29 cellular contexts compared by ENCODE assay signal in the genomic region with DNA sequence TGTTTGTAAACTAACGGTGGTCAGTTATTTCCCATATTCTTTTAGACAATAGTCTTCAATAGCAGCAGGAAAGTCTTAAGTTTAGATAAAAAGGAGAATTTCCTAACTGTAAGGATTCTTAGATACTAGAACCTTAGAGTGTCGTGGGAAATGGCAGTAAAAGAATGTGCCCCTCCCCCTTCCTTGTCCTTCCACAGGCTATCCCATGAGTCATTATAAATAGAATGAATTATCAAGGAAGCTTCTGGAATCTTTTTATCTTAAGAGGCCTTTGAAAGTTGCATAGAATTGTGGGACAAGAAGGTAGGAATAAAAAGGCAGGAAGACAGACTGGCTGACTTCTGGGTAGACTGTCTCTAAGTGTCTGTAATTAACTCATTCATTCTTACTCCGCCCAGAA.
DNase-seq lines count a peak whose midpoint lies in the region; TF ChIP-seq lines count a peak whose summit lies in the region.
"Had no signal": no experiment of that assay in that cellular context is flagged by ENCODE, and none has a peak within 500 bp of the region (broad histone marks: within the 10 kb centered on the region; RNA-seq: fewer than 3 reads in every experiment).

No MANE protein-coding gene starts in this region.

- no peaks in the 10 kb centered on the region for H3K36me3 Mint-ChIP-seq in activated T-helper 2 cell treated with anti-CD3 and anti-CD28 coated beads, Interferon-gamma antibody, Interleukin-2, Interleukin-4, amounts not matched to agents 10 μg/mL and 5 μg/mL and 100 μg/mL, durations not matched to agents 14 hours and 24 hours and 36 hours (ENCODE audit: low read depth)
- H3K36me3 Mint-ChIP-seq: activated naive CD4-positive, alpha-beta T cell treated with anti-CD3 and anti-CD28 coated beads, Interleukin-2, amount 10 ng/mL, durations not matched to agents 7 days and 5 days had no signal

- no peaks in the 10 kb centered on the region for H3K36me3 ChIP-seq in osteoblast (ENCODE audit: insufficient read depth, low read length)
- H3K36me3 ChIP-seq in stomach: no peaks in the 10 kb centered on the region
- H3K36me3 ChIP-seq: BLaER1, lower lobe of right lung, tibial nerve had no signal

- no peaks in the 10 kb centered on the region for H3K4me1 Mint-ChIP-seq in activated T-helper 2 cell treated with anti-CD3 and anti-CD28 coated beads, Interferon-gamma antibody, Interleukin-2, Interleukin-4, amounts not matched to agents 10 μg/mL and 5 μg/mL and 100 μg/mL, durations not matched to agents 14 hours and 24 hours and 36 hours (ENCODE audit: low read depth)
- H3K4me1 Mint-ChIP-seq: activated B cell treated with CpG ODN at 0.5 μM for 24 hours; activated naive CD4-positive, alpha-beta T cell treated with anti-CD3 and anti-CD28 coated beads, Interleukin-2, amount 10 ng/mL, durations not matched to agents 7 days and 5 days had no signal

- H3K9me3 Mint-ChIP-seq in activated T-helper 2 cell treated with anti-CD3 and anti-CD28 coated beads, Interferon-gamma antibody, Interleukin-2, Interleukin-4, amounts not matched to agents 10 μg/mL and 5 μg/mL and 100 μg/mL, durations not matched to agents 14 hours and 24 hours and 36 hours: no peaks in the 10 kb centered on the region
- H3K9me3 Mint-ChIP-seq: activated B cell treated with CpG ODN at 0.5 μM for 24 hours; activated naive CD4-positive, alpha-beta T cell treated with anti-CD3 and anti-CD28 coated beads, Interleukin-2, amount 10 ng/mL, durations not matched to agents 7 days and 5 days; activated T-helper 1 cell treated with anti-CD3 and anti-CD28 coated beads, Interleukin-12 subunit alpha, Interleukin-12 subunit beta, Interleukin-2, Interleukin-4 antibody, amounts not matched to agents 30 ng/mL and 10 ng/mL and 1 ng/mL, durations not matched to agents 14 hours and 24 hours and 36 hours; nephron had no signal

- no peak for TF ChIP-seq POLR2A in stomach (IDR thresholded peaks at IDR 0.05)

- TF ChIP-seq EP300 in stomach (IDR thresholded peaks at IDR 0.05): no peak

- H3K27me3 ChIP-seq in osteoblast (ENCODE audit: insufficient read depth, low read length) (no peaks in the 10 kb centered on the region), stomach (peaks cover 0 to 5% (median 0%) of the 10 kb centered on the region in 3 donors)
- H3K27me3 ChIP-seq: BLaER1, tibial nerve had no signal

- no peaks in the 10 kb centered on the region for H4K20me1 ChIP-seq in osteoblast (ENCODE audit: insufficient read depth, low read length)
- H4K20me1 ChIP-seq: BLaER1 had no signal

- H3K4me3 Mint-ChIP-seq in activated T-helper 2 cell treated with anti-CD3 and anti-CD28 coated beads, Interferon-gamma antibody, Interleukin-2, Interleukin-4, amounts not matched to agents 10 μg/mL and 5 μg/mL and 100 μg/mL, durations not matched to agents 14 hours and 24 hours and 36 hours (ENCODE audit: low read depth): no peak overlapping the region
- H3K4me3 Mint-ChIP-seq: activated B cell treated with CpG ODN at 0.5 μM for 24 hours; activated naive CD4-positive, alpha-beta T cell treated with anti-CD3 and anti-CD28 coated beads, Interleukin-2, amount 10 ng/mL, durations not matched to agents 7 days and 5 days; activated T-helper 1 cell treated with anti-CD3 and anti-CD28 coated beads, Interleukin-12 subunit alpha, Interleukin-12 subunit beta, Interleukin-2, Interleukin-4 antibody, amounts not matched to agents 30 ng/mL and 10 ng/mL and 1 ng/mL, durations not matched to agents 14 hours and 24 hours and 36 hours; nephron had no signal

- H3K4me1 ChIP-seq in osteoblast (ENCODE audit: insufficient read depth, low read length) (no peaks in the 10 kb centered on the region), stomach (no peaks in the 10 kb centered on the region)
- H3K4me1 ChIP-seq: lower lobe of right lung, tibial nerve had no signal

- no peak overlapping the region for H2AFZ ChIP-seq in osteoblast (ENCODE audit: low read length)

- intact Hi-C loops in activated T-helper 2 cell treated with anti-CD3 and anti-CD28 coated beads, Interferon-gamma antibody, Interleukin-2, Interleukin-4, amounts not matched to agents 10 μg/mL and 5 μg/mL and 100 μg/mL, durations not matched to agents 14 hours and 24 hours and 36 hours (cut with micrococcal nuclease): no loop called here
- intact Hi-C loops in stomach (cut with DNase I; ENCODE audit: low total_unique reads): no loop called here

- no peak overlapping the region for H3K27ac Mint-ChIP-seq in activated T-helper 2 cell treated with anti-CD3 and anti-CD28 coated beads, Interferon-gamma antibody, Interleukin-2, Interleukin-4, amounts not matched to agents 10 μg/mL and 5 μg/mL and 100 μg/mL, durations not matched to agents 14 hours and 24 hours and 36 hours
- H3K27ac Mint-ChIP-seq: activated B cell treated with CpG ODN at 0.5 μM for 24 hours; activated naive CD4-positive, alpha-beta T cell treated with anti-CD3 and anti-CD28 coated beads, Interleukin-2, amount 10 ng/mL, durations not matched to agents 7 days and 5 days; activated T-helper 1 cell treated with anti-CD3 and anti-CD28 coated beads, Interleukin-12 subunit alpha, Interleukin-12 subunit beta, Interleukin-2, Interleukin-4 antibody, amounts not matched to agents 30 ng/mL and 10 ng/mL and 1 ng/mL, durations not matched to agents 14 hours and 24 hours and 36 hours; nephron had no signal

- H3K27ac ChIP-seq in osteoblast (ENCODE audit: low read depth, low read length): no peak overlapping the region
- H3K27ac ChIP-seq in stomach: no peak overlapping the region
- H3K27ac ChIP-seq: BLaER1, lower lobe of right lung, tibial nerve had no signal

- TF ChIP-seq CTCF in fibroblast of villous mesenchyme (IDR thresholded peaks at IDR 0.05; ENCODE audit: insufficient read depth, low read depth, low read length): no peak
- no peak for TF ChIP-seq CTCF in osteoblast (IDR thresholded peaks at IDR 0.05; ENCODE audit: extremely low read depth, low read depth, low read length)
- TF ChIP-seq CTCF in stomach (IDR thresholded peaks at IDR 0.05): no peak

- DNase-seq in EH (ENCODE audit: low read depth): peak; percentile 47
- DNase-seq in SW480 (ENCODE audit: low spot score): peak; percentile 22
- peak; percentile 3 for DNase-seq in fibroblast of villous mesenchyme (ENCODE audit: low read depth)
- peak; percentile 26 for DNase-seq in osteoblast (ENCODE audit: insufficient read length, low spot score, missing footprints)
- DNase-seq in activated T-helper 2 cell treated with anti-CD3 and anti-CD28 coated beads, Interferon-gamma antibody, Interleukin-2, Interleukin-4, amounts not matched to agents 10 μg/mL and 5 μg/mL and 100 μg/mL, durations not matched to agents 14 hours and 24 hours and 36 hours (ENCODE audit: low spot score): no peak
- DNase-seq in stomach: no peak
- DNase-seq in DMS153 treated with DMSO at 0.1 percent for 48 hours (lab: John Stamatoyannopoulos, UW; ENCODE audit: unreplicated experiment): no peak
- no peak for DNase-seq in HUDEP-2 (lab: John Stamatoyannopoulos, UW; ENCODE audit: unreplicated experiment in 76 of 76)
- DNase-seq: ACHN; activated B cell treated with CpG ODN at 0.5 μM for 24 hours; activated CD4-positive, alpha-beta T cell treated with anti-CD3 and anti-CD28 coated beads, Interleukin-2, amount 50 U/mL, for 48 hours; activated naive CD4-positive, alpha-beta T cell treated with anti-CD3 and anti-CD28 coated beads, Interleukin-2, amount 10 ng/mL, durations not matched to agents 7 days and 5 days; amygdala; caudate nucleus; Kasumi-1; kidney; lower lobe of right lung; NCI-H1694; NCI-H524 treated with DMSO at 0.1 percent for 48 hours; retina; SHP77 treated with DMSO at 0.1 percent for 48 hours; stimulated activated CD4-positive, alpha-beta T cell treated with anti-CD3 and anti-CD28 coated beads, Interleukin-1b, Interleukin-23, amount 100 ng/mL, for 48 hours; stimulated activated CD8-positive, alpha-beta memory T cell treated with anti-CD3 and anti-CD28 coated beads, Interleukin-4, amount 100 ng/mL, for 48 hours; T1000 had no signal

- H3K79me2 ChIP-seq in osteoblast (ENCODE audit: insufficient read depth, low read length): no peaks in the 10 kb centered on the region

- no peaks in the 10 kb centered on the region for H3K27me3 Mint-ChIP-seq in activated T-helper 2 cell treated with anti-CD3 and anti-CD28 coated beads, Interferon-gamma antibody, Interleukin-2, Interleukin-4, amounts not matched to agents 10 μg/mL and 5 μg/mL and 100 μg/mL, durations not matched to agents 14 hours and 24 hours and 36 hours (ENCODE audit: low read depth)

- H3K9me3 ChIP-seq in osteoblast (ENCODE audit: low read depth, low read length) (no peaks in the 10 kb centered on the region), stomach (no peaks in the 10 kb centered on the region)
- H3K9me3 ChIP-seq: BLaER1, lower lobe of right lung, tibial nerve had no signal

- no peak overlapping the region for H3K4me3 ChIP-seq in fibroblast of villous mesenchyme (ENCODE audit: low read depth, low read length)
- H3K4me3 ChIP-seq in osteoblast (ENCODE audit: insufficient read depth, low read length): no peak overlapping the region
- H3K4me3 ChIP-seq in stomach: no peak overlapping the region
- H3K4me3 ChIP-seq: BLaER1, lower lobe of right lung, smooth muscle cell, tibial nerve had no signal

- WGBS in stomach, 5 donors: 34 to 56% (median 43%) methylated on average over 3 of the region's 3 CpGs

- no peak overlapping the region for H3K4me2 ChIP-seq in osteoblast (ENCODE audit: insufficient read depth, low read length)
- H3K4me2 ChIP-seq: BLaER1, smooth muscle cell had no signal

Comparison
In these comparisons a context has a peak if more than half of its experiments do, and no peak if none do; other contexts are left out.
1. DNase-seq: peak in EH (single experiment), SW480 (single experiment), fibroblast of villous mesenchyme (single experiment) and osteoblast (single experiment); none in activated T-helper 2 cell treated with anti-CD3 and anti-CD28 coated beads, Interferon-gamma antibody, Interleukin-2, Interleukin-4, amounts not matched to agents 10 μg/mL and 5 μg/mL and 100 μg/mL, durations not matched to agents 14 hours and 24 hours and 36 hours (single experiment), stomach (single experiment), DMS153 treated with DMSO at 0.1 percent for 48 hours (single experiment) and HUDEP-2 (0 of 76).